In the genomic region with DNA sequence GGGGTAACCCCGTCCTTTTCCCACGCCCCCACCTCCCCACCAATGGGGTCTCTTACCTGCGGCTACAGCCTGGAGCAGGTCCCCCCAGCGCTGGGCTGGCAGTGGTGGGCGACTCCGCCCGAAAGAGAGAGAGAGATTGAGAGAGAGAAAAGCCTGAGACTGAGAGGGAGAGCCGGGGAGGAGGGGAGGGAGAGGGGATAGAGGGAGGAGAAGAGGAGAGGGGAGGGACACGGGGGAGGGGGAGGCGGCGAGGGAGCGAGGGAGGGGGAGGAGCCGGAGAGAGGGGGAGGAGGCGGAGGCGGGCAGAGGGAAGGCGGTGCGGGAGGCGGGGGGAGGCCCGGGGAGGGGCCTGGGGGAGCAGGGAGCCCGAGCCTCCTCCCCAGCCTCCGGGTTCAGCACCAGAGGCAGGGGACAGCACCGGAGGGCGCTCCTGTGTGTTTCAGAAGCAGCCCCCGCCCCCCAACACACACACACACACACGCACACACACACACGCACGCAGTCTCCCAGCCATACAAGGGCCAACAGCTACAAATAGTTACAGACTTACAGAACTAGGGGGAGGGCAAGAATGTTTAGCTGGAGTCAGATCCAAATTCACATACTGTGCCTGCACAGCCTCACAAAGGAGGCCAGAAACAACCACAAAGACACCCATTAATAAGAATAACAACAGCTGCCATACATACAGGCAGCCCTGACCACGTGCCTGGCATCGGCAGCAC, we compare ENCODE assay signal across 1 cellular context.
A peak's percentile ranks its signal among the peaks of the same experiment; 100 is the strongest.
TF ChIP-seq lines count a peak whose summit lies in the region.

A gene with protein sequence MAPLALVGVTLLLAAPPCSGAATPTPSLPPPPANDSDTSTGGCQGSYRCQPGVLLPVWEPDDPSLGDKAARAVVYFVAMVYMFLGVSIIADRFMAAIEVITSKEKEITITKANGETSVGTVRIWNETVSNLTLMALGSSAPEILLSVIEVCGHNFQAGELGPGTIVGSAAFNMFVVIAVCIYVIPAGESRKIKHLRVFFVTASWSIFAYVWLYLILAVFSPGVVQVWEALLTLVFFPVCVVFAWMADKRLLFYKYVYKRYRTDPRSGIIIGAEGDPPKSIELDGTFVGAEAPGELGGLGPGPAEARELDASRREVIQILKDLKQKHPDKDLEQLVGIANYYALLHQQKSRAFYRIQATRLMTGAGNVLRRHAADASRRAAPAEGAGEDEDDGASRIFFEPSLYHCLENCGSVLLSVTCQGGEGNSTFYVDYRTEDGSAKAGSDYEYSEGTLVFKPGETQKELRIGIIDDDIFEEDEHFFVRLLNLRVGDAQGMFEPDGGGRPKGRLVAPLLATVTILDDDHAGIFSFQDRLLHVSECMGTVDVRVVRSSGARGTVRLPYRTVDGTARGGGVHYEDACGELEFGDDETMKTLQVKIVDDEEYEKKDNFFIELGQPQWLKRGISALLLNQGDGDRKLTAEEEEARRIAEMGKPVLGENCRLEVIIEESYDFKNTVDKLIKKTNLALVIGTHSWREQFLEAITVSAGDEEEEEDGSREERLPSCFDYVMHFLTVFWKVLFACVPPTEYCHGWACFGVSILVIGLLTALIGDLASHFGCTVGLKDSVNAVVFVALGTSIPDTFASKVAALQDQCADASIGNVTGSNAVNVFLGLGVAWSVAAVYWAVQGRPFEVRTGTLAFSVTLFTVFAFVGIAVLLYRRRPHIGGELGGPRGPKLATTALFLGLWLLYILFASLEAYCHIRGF (minus strand): TSS at position 161 of the 725 bp plus-strand sequence. CDS start 5,490 bp downstream, outside the sequence.

TF ChIP-seq in K562, 482 proteins besides CTCF, POLR2A, EP300 and RAD21 (continued from another document and continues in another):
- TF ChIP-seq HES1 (IDR thresholded peaks at IDR 0.05; ENCODE audit: low read depth) (no peak), TEAD2 (tag; IDR thresholded peaks at IDR 0.05) (no peak), LCOR (CRISPR knock-in tag; IDR thresholded peaks at IDR 0.05) (no peak), POU5F1 (IDR thresholded peaks at IDR 0.05; ENCODE audit: borderline replicate concordance, low read depth, low read length, partially characterized antibody) (no peak), E4F1 (CRISPR knock-in tag; IDR thresholded peaks at IDR 0.05; ENCODE audit: borderline replicate concordance) (no peak), MYC (IDR thresholded peaks at IDR 0.05; ENCODE audit: low read depth, low read length) (no peak; the same call in 1 of the 2 replicates), MYC (CRISPR knock-in tag; IDR thresholded peaks at IDR 0.05; ENCODE audit: borderline replicate concordance, low read depth) (no peak), PURB (CRISPR knock-in tag; IDR thresholded peaks at IDR 0.05; ENCODE audit: low read depth) (no peak), ZBTB8A (IDR thresholded peaks at IDR 0.05; ENCODE audit: partially characterized antibody) (no peak), MBD1 (CRISPR knock-in tag; IDR thresholded peaks at IDR 0.05) (no peak), RBM22 (IDR thresholded peaks at IDR 0.05; ENCODE audit: low read depth, low read length, poor library complexity, severe bottlenecking) (no peak), CHD4 (IDR thresholded peaks at IDR 0.05; ENCODE audit: insufficient read depth, insufficient replicate concordance, low read depth, low read length, poor library complexity, severe bottlenecking) (no peak), CREM (IDR thresholded peaks at IDR 0.05; ENCODE audit: low read depth) (peak; percentile 67; the same call in 1 of the 2 replicates), GABPB1 (CRISPR knock-in tag; IDR thresholded peaks at IDR 0.05) (peak; percentile 62), CBX8 (IDR thresholded peaks at IDR 0.05; ENCODE audit: borderline replicate concordance, extremely low read depth, low read depth, low read length, poor library complexity, severe bottlenecking) (no peak), PTRF (tag; IDR thresholded peaks at IDR 0.05) (no peak), RAD51 (IDR thresholded peaks at IDR 0.05; ENCODE audit: borderline replicate concordance, low read depth) (no peak), CBFA2T3 (IDR thresholded peaks at IDR 0.05) (no peak; the same call in 1 of the 2 replicates), EZH2 (IDR thresholded peaks at IDR 0.05; ENCODE audit: borderline replicate concordance, low read depth, low read length) (no peak), CXXC5 (CRISPR knock-in tag; IDR thresholded peaks at IDR 0.05) (peak; percentile 65), ZZZ3 (IDR thresholded peaks at IDR 0.05) (no peak), BMI1 (IDR thresholded peaks at IDR 0.05; ENCODE audit: low read length) (no peak), PCBP2 (IDR thresholded peaks at IDR 0.05; ENCODE audit: low read depth, low read length, poor library complexity, severe bottlenecking) (no peak), SRF (CRISPR knock-in tag; IDR thresholded peaks at IDR 0.05) (0 out of 4 replicates have a peak, but pooled peaks of 1 of the 2 experiments have one; percentile 43), VEZF1 (CRISPR knock-in tag; IDR thresholded peaks at IDR 0.05) (peak; percentile 97), YBX1 (IDR thresholded peaks at IDR 0.05) (no peak), BACH1 (tag; IDR thresholded peaks at IDR 0.05) (no peak), ZNF707 (CRISPR knock-in tag; conservative IDR thresholded peaks at IDR 0.05) (no peak)
- TF ChIP-seq, protein P1, sequence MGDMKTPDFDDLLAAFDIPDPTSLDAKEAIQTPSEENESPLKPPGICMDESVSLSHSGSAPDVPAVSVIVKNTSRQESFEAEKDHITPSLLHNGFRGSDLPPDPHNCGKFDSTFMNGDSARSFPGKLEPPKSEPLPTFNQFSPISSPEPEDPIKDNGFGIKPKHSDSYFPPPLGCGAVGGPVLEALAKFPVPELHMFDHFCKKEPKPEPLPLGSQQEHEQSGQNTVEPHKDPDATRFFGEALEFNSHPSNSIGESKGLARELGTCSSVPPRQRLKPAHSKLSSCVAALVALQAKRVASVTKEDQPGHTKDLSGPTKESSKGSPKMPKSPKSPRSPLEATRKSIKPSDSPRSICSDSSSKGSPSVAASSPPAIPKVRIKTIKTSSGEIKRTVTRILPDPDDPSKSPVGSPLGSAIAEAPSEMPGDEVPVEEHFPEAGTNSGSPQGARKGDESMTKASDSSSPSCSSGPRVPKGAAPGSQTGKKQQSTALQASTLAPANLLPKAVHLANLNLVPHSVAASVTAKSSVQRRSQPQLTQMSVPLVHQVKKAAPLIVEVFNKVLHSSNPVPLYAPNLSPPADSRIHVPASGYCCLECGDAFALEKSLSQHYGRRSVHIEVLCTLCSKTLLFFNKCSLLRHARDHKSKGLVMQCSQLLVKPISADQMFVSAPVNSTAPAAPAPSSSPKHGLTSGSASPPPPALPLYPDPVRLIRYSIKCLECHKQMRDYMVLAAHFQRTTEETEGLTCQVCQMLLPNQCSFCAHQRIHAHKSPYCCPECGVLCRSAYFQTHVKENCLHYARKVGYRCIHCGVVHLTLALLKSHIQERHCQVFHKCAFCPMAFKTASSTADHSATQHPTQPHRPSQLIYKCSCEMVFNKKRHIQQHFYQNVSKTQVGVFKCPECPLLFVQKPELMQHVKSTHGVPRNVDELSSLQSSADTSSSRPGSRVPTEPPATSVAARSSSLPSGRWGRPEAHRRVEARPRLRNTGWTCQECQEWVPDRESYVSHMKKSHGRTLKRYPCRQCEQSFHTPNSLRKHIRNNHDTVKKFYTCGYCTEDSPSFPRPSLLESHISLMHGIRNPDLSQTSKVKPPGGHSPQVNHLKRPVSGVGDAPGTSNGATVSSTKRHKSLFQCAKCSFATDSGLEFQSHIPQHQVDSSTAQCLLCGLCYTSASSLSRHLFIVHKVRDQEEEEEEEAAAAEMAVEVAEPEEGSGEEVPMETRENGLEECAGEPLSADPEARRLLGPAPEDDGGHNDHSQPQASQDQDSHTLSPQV (IDR thresholded peaks at IDR 0.05) = no peak
- TF ChIP-seq, protein P2, sequence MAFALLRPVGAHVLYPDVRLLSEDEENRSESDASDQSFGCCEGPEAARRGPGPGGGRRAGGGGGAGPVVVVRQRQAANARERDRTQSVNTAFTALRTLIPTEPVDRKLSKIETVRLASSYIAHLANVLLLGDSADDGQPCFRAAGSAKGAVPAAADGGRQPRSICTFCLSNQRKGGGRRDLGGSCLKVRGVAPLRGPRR (CRISPR knock-in tag; IDR thresholded peaks at IDR 0.05) = no peak
- TF ChIP-seq, protein P3, sequence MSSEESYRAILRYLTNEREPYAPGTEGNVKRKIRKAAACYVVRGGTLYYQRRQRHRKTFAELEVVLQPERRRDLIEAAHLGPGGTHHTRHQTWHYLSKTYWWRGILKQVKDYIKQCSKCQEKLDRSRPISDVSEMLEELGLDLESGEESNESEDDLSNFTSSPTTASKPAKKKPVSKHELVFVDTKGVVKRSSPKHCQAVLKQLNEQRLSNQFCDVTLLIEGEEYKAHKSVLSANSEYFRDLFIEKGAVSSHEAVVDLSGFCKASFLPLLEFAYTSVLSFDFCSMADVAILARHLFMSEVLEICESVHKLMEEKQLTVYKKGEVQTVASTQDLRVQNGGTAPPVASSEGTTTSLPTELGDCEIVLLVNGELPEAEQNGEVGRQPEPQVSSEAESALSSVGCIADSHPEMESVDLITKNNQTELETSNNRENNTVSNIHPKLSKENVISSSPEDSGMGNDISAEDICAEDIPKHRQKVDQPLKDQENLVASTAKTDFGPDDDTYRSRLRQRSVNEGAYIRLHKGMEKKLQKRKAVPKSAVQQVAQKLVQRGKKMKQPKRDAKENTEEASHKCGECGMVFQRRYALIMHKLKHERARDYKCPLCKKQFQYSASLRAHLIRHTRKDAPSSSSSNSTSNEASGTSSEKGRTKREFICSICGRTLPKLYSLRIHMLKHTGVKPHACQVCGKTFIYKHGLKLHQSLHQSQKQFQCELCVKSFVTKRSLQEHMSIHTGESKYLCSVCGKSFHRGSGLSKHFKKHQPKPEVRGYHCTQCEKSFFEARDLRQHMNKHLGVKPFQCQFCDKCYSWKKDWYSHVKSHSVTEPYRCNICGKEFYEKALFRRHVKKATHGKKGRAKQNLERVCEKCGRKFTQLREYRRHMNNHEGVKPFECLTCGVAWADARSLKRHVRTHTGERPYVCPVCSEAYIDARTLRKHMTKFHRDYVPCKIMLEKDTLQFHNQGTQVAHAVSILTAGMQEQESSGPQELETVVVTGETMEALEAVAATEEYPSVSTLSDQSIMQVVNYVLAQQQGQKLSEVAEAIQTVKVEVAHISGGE (CRISPR knock-in tag; IDR thresholded peaks at IDR 0.05) = no peak
- TF ChIP-seq, protein P4, sequence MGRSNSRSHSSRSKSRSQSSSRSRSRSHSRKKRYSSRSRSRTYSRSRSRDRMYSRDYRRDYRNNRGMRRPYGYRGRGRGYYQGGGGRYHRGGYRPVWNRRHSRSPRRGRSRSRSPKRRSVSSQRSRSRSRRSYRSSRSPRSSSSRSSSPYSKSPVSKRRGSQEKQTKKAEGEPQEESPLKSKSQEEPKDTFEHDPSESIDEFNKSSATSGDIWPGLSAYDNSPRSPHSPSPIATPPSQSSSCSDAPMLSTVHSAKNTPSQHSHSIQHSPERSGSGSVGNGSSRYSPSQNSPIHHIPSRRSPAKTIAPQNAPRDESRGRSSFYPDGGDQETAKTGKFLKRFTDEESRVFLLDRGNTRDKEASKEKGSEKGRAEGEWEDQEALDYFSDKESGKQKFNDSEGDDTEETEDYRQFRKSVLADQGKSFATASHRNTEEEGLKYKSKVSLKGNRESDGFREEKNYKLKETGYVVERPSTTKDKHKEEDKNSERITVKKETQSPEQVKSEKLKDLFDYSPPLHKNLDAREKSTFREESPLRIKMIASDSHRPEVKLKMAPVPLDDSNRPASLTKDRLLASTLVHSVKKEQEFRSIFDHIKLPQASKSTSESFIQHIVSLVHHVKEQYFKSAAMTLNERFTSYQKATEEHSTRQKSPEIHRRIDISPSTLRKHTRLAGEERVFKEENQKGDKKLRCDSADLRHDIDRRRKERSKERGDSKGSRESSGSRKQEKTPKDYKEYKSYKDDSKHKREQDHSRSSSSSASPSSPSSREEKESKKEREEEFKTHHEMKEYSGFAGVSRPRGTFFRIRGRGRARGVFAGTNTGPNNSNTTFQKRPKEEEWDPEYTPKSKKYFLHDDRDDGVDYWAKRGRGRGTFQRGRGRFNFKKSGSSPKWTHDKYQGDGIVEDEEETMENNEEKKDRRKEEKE (IDR thresholded peaks at IDR 0.05; ENCODE audit: borderline replicate concordance in 1 of 2, control insufficient read depth in 1 of 2, low read depth in 2 of 2, low read length in 1 of 2) = 0 out of 4 replicates have a peak, but pooled peaks of 1 of the 2 experiments have one; percentile 31
